1 cellular context compared by ENCODE assay signal in the genomic region with DNA sequence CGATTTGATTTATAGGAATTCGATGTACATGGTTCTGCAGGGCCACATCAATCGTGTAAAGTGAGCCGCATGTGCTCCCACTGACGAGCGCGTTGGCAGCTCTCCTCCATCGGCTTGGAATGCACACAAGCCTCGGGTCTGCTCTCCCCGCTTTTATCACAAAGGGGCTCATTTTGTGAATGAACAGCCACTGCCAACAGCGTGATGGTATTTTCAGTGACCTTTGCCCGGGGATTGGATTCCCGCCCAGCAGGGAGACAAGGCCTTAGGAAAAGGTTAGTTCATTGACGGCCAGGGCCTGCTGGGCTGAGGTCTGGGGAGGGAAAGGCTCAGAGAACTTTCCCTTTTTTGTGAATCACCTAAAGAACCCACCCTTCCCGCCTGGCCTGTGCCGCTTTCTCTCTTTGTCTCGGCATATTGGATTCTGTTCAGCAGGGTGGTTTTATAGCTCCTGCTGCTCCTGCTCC.
TF ChIP-seq lines count a peak whose summit lies in the region.

No MANE protein-coding gene starts in this region.

TF ChIP-seq in H1, 55 proteins besides CTCF, POLR2A, EP300 and RAD21 (continued from another document):
- TF ChIP-seq, protein P1, sequence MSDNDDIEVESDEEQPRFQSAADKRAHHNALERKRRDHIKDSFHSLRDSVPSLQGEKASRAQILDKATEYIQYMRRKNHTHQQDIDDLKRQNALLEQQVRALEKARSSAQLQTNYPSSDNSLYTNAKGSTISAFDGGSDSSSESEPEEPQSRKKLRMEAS (IDR thresholded peaks at IDR 0.05) = peak; percentile 81
- TF ChIP-seq KDM1A (IDR thresholded peaks at IDR 0.05; ENCODE audit: borderline replicate concordance, low read length) (no peak), SAP30 (IDR thresholded peaks at IDR 0.05; ENCODE audit: insufficient read depth, insufficient replicate concordance, low read length) (no peak), CTBP2 (IDR thresholded peaks at IDR 0.05; ENCODE audit: borderline replicate concordance, insufficient read depth, insufficient read length, low read length) (peak; percentile 94), FOSL1 (IDR thresholded peaks at IDR 0.05; ENCODE audit: insufficient read depth, low read depth, low read length) (no peak), CHD2 (IDR thresholded peaks at IDR 0.05; ENCODE audit: low read length) (0 out of 2 replicates have a peak, but pooled peaks have one; percentile 25), RFX5 (IDR thresholded peaks at IDR 0.05; ENCODE audit: borderline replicate concordance, low read depth, low read length) (no peak), SP4 (IDR thresholded peaks at IDR 0.05; ENCODE audit: low read length) (no peak), TAF1 (IDR thresholded peaks at IDR 0.05; ENCODE audit: low read depth, low read length) (0 out of 2 replicates have a peak, but pooled peaks have one; percentile 14), JUND (IDR thresholded peaks at IDR 0.05; ENCODE audit: low read length) (peak; percentile 68), SIN3A (conservative IDR thresholded peaks at IDR 0.05 in 1 of 2, IDR thresholded peaks at IDR 0.05 in 1 of 2; ENCODE audit: low read depth in 1 of 2, low read length in 2 of 2) (0 out of 4 replicates have a peak, but pooled peaks of 1 of the 2 experiments have one; percentile 41), NANOG (IDR thresholded peaks at IDR 0.05; ENCODE audit: insufficient read depth, low read depth, low read length, poor library complexity, severe bottlenecking) (no peak), GTF2F1 (IDR thresholded peaks at IDR 0.05; ENCODE audit: borderline replicate concordance, low read depth, low read length) (no peak), ASH2L (IDR thresholded peaks at IDR 0.05; ENCODE audit: low read length) (peak; percentile 68), TBP (IDR thresholded peaks at IDR 0.05; ENCODE audit: low read depth, low read length) (0 out of 2 replicates have a peak, but pooled peaks have one; percentile 21), POLR2AphosphoS5 (IDR thresholded peaks at IDR 0.05; ENCODE audit: low read depth, low read length) (no peak), ZNF274 (IDR thresholded peaks at IDR 0.05; ENCODE audit: borderline replicate concordance, extremely low read depth, low read length) (no peak), SRF (IDR thresholded peaks at IDR 0.05; ENCODE audit: low read depth, low read length) (no peak), BRCA1 (IDR thresholded peaks at IDR 0.05; ENCODE audit: low read depth, low read length) (no peak), POU5F1 (IDR thresholded peaks at IDR 0.05; ENCODE audit: low read depth, low read length) (no peak), RXRA (IDR thresholded peaks at IDR 0.05; ENCODE audit: insufficient read depth, low read depth, low read length) (peak; percentile 98), HDAC6 (IDR thresholded peaks at IDR 0.05; ENCODE audit: low read depth, low read length) (no peak), BACH1 (IDR thresholded peaks at IDR 0.05; ENCODE audit: low read length) (peak; percentile 50; the same call in 1 of the 2 replicates), RBBP5 (IDR thresholded peaks at IDR 0.05; ENCODE audit: borderline replicate concordance, low read depth, low read length) (peak; percentile 72; the same call in 1 of the 2 replicates), TCF12 (IDR thresholded peaks at IDR 0.05; ENCODE audit: low read depth, low read length) (0 out of 2 replicates have a peak, but pooled peaks have one; percentile 15), HDAC2 (IDR thresholded peaks at IDR 0.05; ENCODE audit: borderline replicate concordance in 1 of 2, low read depth in 2 of 2, low read length in 2 of 2) (peak in 1 of 2 experiments; percentile 81; a peak in 1 of 4 replicates), SUZ12 (IDR thresholded peaks at IDR 0.05; ENCODE audit: low read length) (no peak), RNF2 (IDR thresholded peaks at IDR 0.05; ENCODE audit: borderline replicate concordance, low read depth, low read length, missing control alignments, poor library complexity, severe bottlenecking) (no peak), PHF8 (conservative IDR thresholded peaks at IDR 0.05; ENCODE audit: low read depth, low read length) (no peak), EZH2 (IDR thresholded peaks at IDR 0.05; ENCODE audit: low read depth, low read length, severe bottlenecking) (no peak), SP1 (IDR thresholded peaks at IDR 0.05; ENCODE audit: low read depth, low read length) (no peak), SP2 (IDR thresholded peaks at IDR 0.05; ENCODE audit: low read length) (no peak), SIX5 (IDR thresholded peaks at IDR 0.05; ENCODE audit: low read depth, low read length) (no peak), CBX5 (IDR thresholded peaks at IDR 0.05; ENCODE audit: low read depth, low read length) (no peak), CREB1 (IDR thresholded peaks at IDR 0.05) (no peak), NRF1 (IDR thresholded peaks at IDR 0.05; ENCODE audit: low read depth, low read length) (no peak), TEAD4 (IDR thresholded peaks at IDR 0.05; ENCODE audit: low read depth, low read length) (peak; percentile 82), GABPA (IDR thresholded peaks at IDR 0.05; ENCODE audit: borderline replicate concordance, insufficient read depth, low read length) (no peak), BCL11A (IDR thresholded peaks at IDR 0.05; ENCODE audit: low read depth in 2 of 2, low read length in 2 of 2) (no peak), CBX8 (IDR thresholded peaks at IDR 0.05; ENCODE audit: borderline replicate concordance, low read depth, low read length) (no peak)
- TF ChIP-seq, protein P2, sequence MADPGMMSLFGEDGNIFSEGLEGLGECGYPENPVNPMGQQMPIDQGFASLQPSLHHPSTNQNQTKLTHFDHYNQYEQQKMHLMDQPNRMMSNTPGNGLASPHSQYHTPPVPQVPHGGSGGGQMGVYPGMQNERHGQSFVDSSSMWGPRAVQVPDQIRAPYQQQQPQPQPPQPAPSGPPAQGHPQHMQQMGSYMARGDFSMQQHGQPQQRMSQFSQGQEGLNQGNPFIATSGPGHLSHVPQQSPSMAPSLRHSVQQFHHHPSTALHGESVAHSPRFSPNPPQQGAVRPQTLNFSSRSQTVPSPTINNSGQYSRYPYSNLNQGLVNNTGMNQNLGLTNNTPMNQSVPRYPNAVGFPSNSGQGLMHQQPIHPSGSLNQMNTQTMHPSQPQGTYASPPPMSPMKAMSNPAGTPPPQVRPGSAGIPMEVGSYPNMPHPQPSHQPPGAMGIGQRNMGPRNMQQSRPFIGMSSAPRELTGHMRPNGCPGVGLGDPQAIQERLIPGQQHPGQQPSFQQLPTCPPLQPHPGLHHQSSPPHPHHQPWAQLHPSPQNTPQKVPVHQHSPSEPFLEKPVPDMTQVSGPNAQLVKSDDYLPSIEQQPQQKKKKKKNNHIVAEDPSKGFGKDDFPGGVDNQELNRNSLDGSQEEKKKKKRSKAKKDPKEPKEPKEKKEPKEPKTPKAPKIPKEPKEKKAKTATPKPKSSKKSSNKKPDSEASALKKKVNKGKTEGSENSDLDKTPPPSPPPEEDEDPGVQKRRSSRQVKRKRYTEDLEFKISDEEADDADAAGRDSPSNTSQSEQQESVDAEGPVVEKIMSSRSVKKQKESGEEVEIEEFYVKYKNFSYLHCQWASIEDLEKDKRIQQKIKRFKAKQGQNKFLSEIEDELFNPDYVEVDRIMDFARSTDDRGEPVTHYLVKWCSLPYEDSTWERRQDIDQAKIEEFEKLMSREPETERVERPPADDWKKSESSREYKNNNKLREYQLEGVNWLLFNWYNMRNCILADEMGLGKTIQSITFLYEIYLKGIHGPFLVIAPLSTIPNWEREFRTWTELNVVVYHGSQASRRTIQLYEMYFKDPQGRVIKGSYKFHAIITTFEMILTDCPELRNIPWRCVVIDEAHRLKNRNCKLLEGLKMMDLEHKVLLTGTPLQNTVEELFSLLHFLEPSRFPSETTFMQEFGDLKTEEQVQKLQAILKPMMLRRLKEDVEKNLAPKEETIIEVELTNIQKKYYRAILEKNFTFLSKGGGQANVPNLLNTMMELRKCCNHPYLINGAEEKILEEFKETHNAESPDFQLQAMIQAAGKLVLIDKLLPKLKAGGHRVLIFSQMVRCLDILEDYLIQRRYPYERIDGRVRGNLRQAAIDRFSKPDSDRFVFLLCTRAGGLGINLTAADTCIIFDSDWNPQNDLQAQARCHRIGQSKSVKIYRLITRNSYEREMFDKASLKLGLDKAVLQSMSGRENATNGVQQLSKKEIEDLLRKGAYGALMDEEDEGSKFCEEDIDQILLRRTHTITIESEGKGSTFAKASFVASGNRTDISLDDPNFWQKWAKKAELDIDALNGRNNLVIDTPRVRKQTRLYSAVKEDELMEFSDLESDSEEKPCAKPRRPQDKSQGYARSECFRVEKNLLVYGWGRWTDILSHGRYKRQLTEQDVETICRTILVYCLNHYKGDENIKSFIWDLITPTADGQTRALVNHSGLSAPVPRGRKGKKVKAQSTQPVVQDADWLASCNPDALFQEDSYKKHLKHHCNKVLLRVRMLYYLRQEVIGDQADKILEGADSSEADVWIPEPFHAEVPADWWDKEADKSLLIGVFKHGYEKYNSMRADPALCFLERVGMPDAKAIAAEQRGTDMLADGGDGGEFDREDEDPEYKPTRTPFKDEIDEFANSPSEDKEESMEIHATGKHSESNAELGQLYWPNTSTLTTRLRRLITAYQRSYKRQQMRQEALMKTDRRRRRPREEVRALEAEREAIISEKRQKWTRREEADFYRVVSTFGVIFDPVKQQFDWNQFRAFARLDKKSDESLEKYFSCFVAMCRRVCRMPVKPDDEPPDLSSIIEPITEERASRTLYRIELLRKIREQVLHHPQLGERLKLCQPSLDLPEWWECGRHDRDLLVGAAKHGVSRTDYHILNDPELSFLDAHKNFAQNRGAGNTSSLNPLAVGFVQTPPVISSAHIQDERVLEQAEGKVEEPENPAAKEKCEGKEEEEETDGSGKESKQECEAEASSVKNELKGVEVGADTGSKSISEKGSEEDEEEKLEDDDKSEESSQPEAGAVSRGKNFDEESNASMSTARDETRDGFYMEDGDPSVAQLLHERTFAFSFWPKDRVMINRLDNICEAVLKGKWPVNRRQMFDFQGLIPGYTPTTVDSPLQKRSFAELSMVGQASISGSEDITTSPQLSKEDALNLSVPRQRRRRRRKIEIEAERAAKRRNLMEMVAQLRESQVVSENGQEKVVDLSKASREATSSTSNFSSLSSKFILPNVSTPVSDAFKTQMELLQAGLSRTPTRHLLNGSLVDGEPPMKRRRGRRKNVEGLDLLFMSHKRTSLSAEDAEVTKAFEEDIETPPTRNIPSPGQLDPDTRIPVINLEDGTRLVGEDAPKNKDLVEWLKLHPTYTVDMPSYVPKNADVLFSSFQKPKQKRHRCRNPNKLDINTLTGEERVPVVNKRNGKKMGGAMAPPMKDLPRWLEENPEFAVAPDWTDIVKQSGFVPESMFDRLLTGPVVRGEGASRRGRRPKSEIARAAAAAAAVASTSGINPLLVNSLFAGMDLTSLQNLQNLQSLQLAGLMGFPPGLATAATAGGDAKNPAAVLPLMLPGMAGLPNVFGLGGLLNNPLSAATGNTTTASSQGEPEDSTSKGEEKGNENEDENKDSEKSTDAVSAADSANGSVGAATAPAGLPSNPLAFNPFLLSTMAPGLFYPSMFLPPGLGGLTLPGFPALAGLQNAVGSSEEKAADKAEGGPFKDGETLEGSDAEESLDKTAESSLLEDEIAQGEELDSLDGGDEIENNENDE (IDR thresholded peaks at IDR 0.05; ENCODE audit: insufficient replicate concordance, low read length) = no peak
- TF ChIP-seq, protein P3, sequence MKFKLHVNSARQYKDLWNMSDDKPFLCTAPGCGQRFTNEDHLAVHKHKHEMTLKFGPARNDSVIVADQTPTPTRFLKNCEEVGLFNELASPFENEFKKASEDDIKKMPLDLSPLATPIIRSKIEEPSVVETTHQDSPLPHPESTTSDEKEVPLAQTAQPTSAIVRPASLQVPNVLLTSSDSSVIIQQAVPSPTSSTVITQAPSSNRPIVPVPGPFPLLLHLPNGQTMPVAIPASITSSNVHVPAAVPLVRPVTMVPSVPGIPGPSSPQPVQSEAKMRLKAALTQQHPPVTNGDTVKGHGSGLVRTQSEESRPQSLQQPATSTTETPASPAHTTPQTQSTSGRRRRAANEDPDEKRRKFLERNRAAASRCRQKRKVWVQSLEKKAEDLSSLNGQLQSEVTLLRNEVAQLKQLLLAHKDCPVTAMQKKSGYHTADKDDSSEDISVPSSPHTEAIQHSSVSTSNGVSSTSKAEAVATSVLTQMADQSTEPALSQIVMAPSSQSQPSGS (IDR thresholded peaks at IDR 0.05; ENCODE audit: low read length) = no peak
- TF ChIP-seq, protein P4, sequence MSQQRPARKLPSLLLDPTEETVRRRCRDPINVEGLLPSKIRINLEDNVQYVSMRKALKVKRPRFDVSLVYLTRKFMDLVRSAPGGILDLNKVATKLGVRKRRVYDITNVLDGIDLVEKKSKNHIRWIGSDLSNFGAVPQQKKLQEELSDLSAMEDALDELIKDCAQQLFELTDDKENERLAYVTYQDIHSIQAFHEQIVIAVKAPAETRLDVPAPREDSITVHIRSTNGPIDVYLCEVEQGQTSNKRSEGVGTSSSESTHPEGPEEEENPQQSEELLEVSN (IDR thresholded peaks at IDR 0.05) = peak; percentile 86
